In the genomic region with DNA sequence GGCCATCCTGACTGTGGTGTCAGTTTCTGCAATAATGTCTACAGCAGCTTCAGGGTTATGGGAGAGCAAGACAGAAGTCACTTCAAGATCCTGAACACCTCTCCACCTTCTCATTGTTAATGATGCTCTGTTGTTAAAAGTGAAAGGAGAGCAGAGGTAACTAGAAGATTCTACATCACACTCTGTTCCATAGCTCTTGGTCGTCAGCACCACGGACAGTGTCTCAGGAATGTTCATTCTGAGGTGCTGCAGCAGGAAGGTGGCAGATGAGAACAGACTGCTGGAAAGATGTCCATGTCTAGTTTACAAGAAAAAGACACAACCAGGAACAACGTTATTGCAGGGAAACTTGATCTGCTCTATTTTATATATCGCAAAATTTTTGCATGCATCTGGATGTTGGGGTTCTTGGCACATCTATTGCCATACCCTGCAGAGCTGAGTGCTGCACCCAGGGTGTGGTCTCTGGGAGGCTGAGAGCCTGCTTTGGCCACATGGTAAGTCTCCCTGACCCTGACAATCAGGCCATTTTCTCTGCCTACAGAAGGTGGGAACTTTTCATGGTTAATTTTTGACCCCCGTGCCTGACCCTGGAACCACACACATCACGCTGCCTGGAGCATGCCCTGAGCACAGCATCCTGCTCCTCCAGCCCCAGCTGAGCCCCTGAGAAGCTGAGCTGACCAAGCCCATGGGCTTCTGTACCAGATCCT, we compare ENCODE assay signal across 1 cellular context.
A peak's percentile ranks its signal among the peaks of the same experiment; 100 is the strongest.
TF ChIP-seq lines count a peak whose summit lies in the region.

No MANE protein-coding gene starts in this region.

TF ChIP-seq in H1, 55 proteins besides CTCF, POLR2A, EP300 and RAD21:
- TF ChIP-seq CEBPB (IDR thresholded peaks at IDR 0.05; ENCODE audit: low read depth, low read length) (no peak), TEAD4 (IDR thresholded peaks at IDR 0.05; ENCODE audit: low read depth, low read length) (peak; percentile 88), EZH2 (IDR thresholded peaks at IDR 0.05; ENCODE audit: low read depth, low read length, severe bottlenecking) (no peak), CHD2 (IDR thresholded peaks at IDR 0.05; ENCODE audit: low read length) (no peak)
